Comparison of ENCODE assay signal across 9 cellular contexts in the genomic region with DNA sequence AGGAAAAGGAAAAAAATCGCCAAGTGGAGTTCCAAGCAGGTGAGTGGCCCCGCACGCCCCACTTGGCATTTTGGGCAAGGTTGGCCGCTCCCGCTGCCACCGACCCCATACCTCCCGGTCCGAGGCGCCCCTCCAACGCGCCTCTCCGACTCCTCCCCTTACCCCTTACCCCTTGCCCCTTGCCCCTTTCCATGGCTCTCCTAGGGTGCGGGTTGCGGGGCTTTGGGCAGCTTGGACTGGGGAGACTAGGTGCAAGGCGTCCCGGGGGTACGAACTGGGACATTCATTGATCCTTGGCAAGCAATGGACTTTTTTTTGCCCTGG. TPM values are rescaled to one million over a fixed set of nuclear protein-coding genes. Genes with fewer than 3 reads are reported as not detected.
DNase-seq lines count a peak whose midpoint lies in the region; ATAC-seq and TF ChIP-seq lines count a peak whose summit lies in the region.
"Had no signal": no experiment of that assay in that cellular context is flagged by ENCODE, and none has a peak within 500 bp of the region (broad histone marks: within the 10 kb centered on the region; RNA-seq: fewer than 3 reads in every experiment).

No MANE protein-coding gene starts in this region.

- 0 to 42% methylated on average over 1 to 17 of the region's 17 CpGs for WGBS in upper lobe of left lung, 2 donors

- TF ChIP-seq POLR2A in upper lobe of left lung (IDR thresholded peaks at IDR 0.05) = no peak

- H3K4me1 Mint-ChIP-seq in activated naive CD4-positive, alpha-beta T cell treated with anti-CD3 and anti-CD28 coated beads, Interleukin-2, amount 50 U/mL, for 24 hours = peaks cover 9% of the 10 kb centered on the region
- peaks cover 27% of the 10 kb centered on the region for H3K4me1 Mint-ChIP-seq in dendritic cell treated with granulocyte-macrophage colony-stimulating factor and Interleukin-4, amounts not matched to agents 40 ng/mL and 50 ng/mL, for 4 days (ENCODE audit: low read depth)
- peaks cover 11% of the 10 kb centered on the region for H3K4me1 Mint-ChIP-seq in mesothelial cell of epicardium

- ATAC-seq in upper lobe of left lung (ENCODE audit: low FRiP score in 2 of 2) = no peak
- ATAC-seq in GM18861 (IDR thresholded peaks at IDR 0.05; ENCODE audit: unreplicated experiment) = no peak
- ATAC-seq: HCT116 had no signal

- no peaks in the 10 kb centered on the region for H3K27me3 ChIP-seq in upper lobe of left lung

- peak overlapping the region in 2 of 4 donors; percentile 15 to 88 for H3K27ac ChIP-seq in upper lobe of left lung

- H3K4me3 ChIP-seq in upper lobe of left lung = peak overlapping the region; percentile 20 to 59 (median 47)

- peak overlapping the region; percentile 72 for H3K27ac Mint-ChIP-seq in activated naive CD4-positive, alpha-beta T cell treated with anti-CD3 and anti-CD28 coated beads, Interleukin-2, amount 50 U/mL, for 24 hours
- no peak overlapping the region for H3K27ac Mint-ChIP-seq in dendritic cell treated with granulocyte-macrophage colony-stimulating factor and Interleukin-4, amounts not matched to agents 40 ng/mL and 50 ng/mL, for 4 days
- peak overlapping the region; percentile 87 for H3K27ac Mint-ChIP-seq in mesothelial cell of epicardium

- intact Hi-C loops in dendritic cell treated with granulocyte-macrophage colony-stimulating factor and Interleukin-4, amounts not matched to agents 40 ng/mL and 50 ng/mL, for 4 days (cut with micrococcal nuclease) = no loop called here

- TF ChIP-seq EP300 in upper lobe of left lung (IDR thresholded peaks at IDR 0.05) = no peak

- peak overlapping the region; percentile 81 for H3K4me3 Mint-ChIP-seq in activated naive CD4-positive, alpha-beta T cell treated with anti-CD3 and anti-CD28 coated beads, Interleukin-2, amount 50 U/mL, for 24 hours
- peak overlapping the region; percentile 65 for H3K4me3 Mint-ChIP-seq in dendritic cell treated with granulocyte-macrophage colony-stimulating factor and Interleukin-4, amounts not matched to agents 40 ng/mL and 50 ng/mL, for 4 days
- peak overlapping the region; percentile 75 for H3K4me3 Mint-ChIP-seq in mesothelial cell of epicardium

- no peaks in the 10 kb centered on the region for H3K36me3 ChIP-seq in upper lobe of left lung

- H3K9me3 ChIP-seq in upper lobe of left lung = no peaks in the 10 kb centered on the region

- TF ChIP-seq CTCF in mesothelial cell of epicardium (IDR thresholded peaks at IDR 0.05; ENCODE audit: unreplicated experiment) (no peak), upper lobe of left lung (IDR thresholded peaks at IDR 0.05) (no peak)

- no peaks in the 10 kb centered on the region for H3K9me3 Mint-ChIP-seq in activated naive CD4-positive, alpha-beta T cell treated with anti-CD3 and anti-CD28 coated beads, Interleukin-2, amount 50 U/mL, for 24 hours
- no peaks in the 10 kb centered on the region for H3K9me3 Mint-ChIP-seq in dendritic cell treated with granulocyte-macrophage colony-stimulating factor and Interleukin-4, amounts not matched to agents 40 ng/mL and 50 ng/mL, for 4 days
- H3K9me3 Mint-ChIP-seq in mesothelial cell of epicardium = peaks cover 4% of the 10 kb centered on the region

- peaks cover 0 to 9% (median 6%) of the 10 kb centered on the region in 4 donors for H3K4me1 ChIP-seq in upper lobe of left lung

- no peaks in the 10 kb centered on the region for H3K36me3 Mint-ChIP-seq in activated naive CD4-positive, alpha-beta T cell treated with anti-CD3 and anti-CD28 coated beads, Interleukin-2, amount 50 U/mL, for 24 hours
- H3K36me3 Mint-ChIP-seq in dendritic cell treated with granulocyte-macrophage colony-stimulating factor and Interleukin-4, amounts not matched to agents 40 ng/mL and 50 ng/mL, for 4 days (ENCODE audit: low read depth) = no peaks in the 10 kb centered on the region
- no peaks in the 10 kb centered on the region for H3K36me3 Mint-ChIP-seq in mesothelial cell of epicardium

- DNase-seq in activated naive CD4-positive, alpha-beta T cell treated with Interleukin-2 at 50 U/mL for 16 hours = no peak
- DNase-seq in mesothelial cell of epicardium (ENCODE audit: low spot score in 2 of 2, unreplicated experiment in 2 of 2) = no peak
- no peak for DNase-seq in upper lobe of left lung
- DNase-seq in effector CD8-positive, alpha-beta T cell (lab: John Stamatoyannopoulos, UW) = no peak
- no peak for DNase-seq in SHP77 (lab: John Stamatoyannopoulos, UW)

- peaks cover 5% of the 10 kb centered on the region for H3K27me3 Mint-ChIP-seq in activated naive CD4-positive, alpha-beta T cell treated with anti-CD3 and anti-CD28 coated beads, Interleukin-2, amount 50 U/mL, for 24 hours
- peaks cover 52% of the 10 kb centered on the region for H3K27me3 Mint-ChIP-seq in dendritic cell treated with granulocyte-macrophage colony-stimulating factor and Interleukin-4, amounts not matched to agents 40 ng/mL and 50 ng/mL, for 4 days
- no peaks in the 10 kb centered on the region for H3K27me3 Mint-ChIP-seq in mesothelial cell of epicardium (ENCODE audit: low read depth)

RNA-seq across cellular contexts. Expression of a gene that starts 0.7 kb away (rescaled TPM):
- total RNA-seq in mesothelial cell of epicardium (14.8 to 15.2 TPM (median 15.0 TPM) in 3 replicates), upper lobe of left lung (10 to 100 TPM in 1 of 6 donors, 1 to 10 TPM in 5; 2.0 to 10.7 (median 4.8) TPM)
